Comparison of ENCODE assay signal across 8 cellular contexts in the genomic region with DNA sequence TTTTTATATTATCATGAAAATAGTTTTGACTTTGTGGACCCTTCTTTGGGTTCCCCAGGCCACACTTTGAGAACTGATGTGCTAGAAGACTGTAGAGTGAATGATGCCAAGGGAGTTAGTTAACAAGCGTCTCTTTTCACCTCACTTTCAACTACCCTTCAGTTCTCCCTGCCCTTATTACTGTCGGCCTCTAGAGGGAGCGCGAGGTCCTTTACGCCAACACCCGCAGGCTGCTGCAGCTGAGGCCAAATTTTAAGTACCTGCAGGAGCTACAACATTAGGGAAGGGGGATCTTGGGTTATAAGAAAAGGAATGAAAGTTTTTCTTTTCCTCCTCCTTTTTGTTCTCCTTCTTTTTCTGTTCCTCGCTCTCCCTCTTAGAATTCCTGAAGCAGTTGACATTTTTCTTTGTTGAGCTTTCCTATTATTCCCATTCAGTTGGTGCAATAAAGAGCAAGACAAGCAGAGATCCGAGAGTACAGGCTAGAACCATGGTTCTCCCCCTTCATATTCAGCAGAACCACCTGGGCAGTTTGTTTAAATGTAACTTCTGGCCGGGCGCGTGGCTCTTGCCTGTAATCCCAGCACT.
DNase-seq lines count a peak whose midpoint lies in the region; ATAC-seq, FAIRE-seq and TF ChIP-seq lines count a peak whose summit lies in the region.

No MANE protein-coding gene starts in this region.

- intact Hi-C loops in Right ventricle myocardium inferior (cut with DNase I) = loop anchor here (5.0 kb wide), 1 partner anchor 541 kb away; no protein-coding TSS in a partner anchor
- intact Hi-C loops in posterior cingulate gyrus (cut with DNase I) = loop anchor here (5.0 to 10.0 kb wide), 3 partner anchors 471 to 804 kb away; no protein-coding TSS in a partner anchor

- no peaks in the 10 kb centered on the region for H3K36me3 Mint-ChIP-seq in activated naive CD4-positive, alpha-beta T cell treated with anti-CD3 and anti-CD28 coated beads, Interleukin-2, amount 10 ng/mL, durations not matched to agents 7 days and 5 days

- H3K27ac Mint-ChIP-seq in activated naive CD4-positive, alpha-beta T cell treated with anti-CD3 and anti-CD28 coated beads, Interleukin-2, amount 10 ng/mL, durations not matched to agents 7 days and 5 days = no peak overlapping the region

- H3K4me3 Mint-ChIP-seq in activated naive CD4-positive, alpha-beta T cell treated with anti-CD3 and anti-CD28 coated beads, Interleukin-2, amount 10 ng/mL, durations not matched to agents 7 days and 5 days = no peak overlapping the region

- DNase-seq in GF-D8 (lab: John Stamatoyannopoulos, UW) (peak; percentile 13), Right ventricle myocardium inferior (ENCODE audit: missing footprints) (peak; percentile 87), posterior cingulate gyrus (peak; percentile 37 to 95 (median 74)), urothelium cell line (ENCODE audit: low spot score) (peak; percentile 75)
- DNase-seq in activated naive CD4-positive, alpha-beta T cell treated with anti-CD3 and anti-CD28 coated beads, Interleukin-2, amount 10 ng/mL, durations not matched to agents 7 days and 5 days = peak; percentile 77

- TF ChIP-seq CTCF in LNCAP (IDR thresholded peaks at IDR 0.05) = peak; percentile 92

- H3K4me1 Mint-ChIP-seq in activated naive CD4-positive, alpha-beta T cell treated with anti-CD3 and anti-CD28 coated beads, Interleukin-2, amount 10 ng/mL, durations not matched to agents 7 days and 5 days = no peaks in the 10 kb centered on the region

- no peaks in the 10 kb centered on the region for H3K9me3 Mint-ChIP-seq in activated naive CD4-positive, alpha-beta T cell treated with anti-CD3 and anti-CD28 coated beads, Interleukin-2, amount 10 ng/mL, durations not matched to agents 7 days and 5 days

- no peaks in the 10 kb centered on the region for H3K27me3 Mint-ChIP-seq in activated naive CD4-positive, alpha-beta T cell treated with anti-CD3 and anti-CD28 coated beads, Interleukin-2, amount 10 ng/mL, durations not matched to agents 7 days and 5 days

- no peak for FAIRE-seq in urothelium cell line (lab: Jason Lieb, UNC)

- CTCF ChIA-PET in activated naive CD4-positive, alpha-beta T cell treated with anti-CD3 and anti-CD28 coated beads, Interleukin-2, amount 10 ng/mL, durations not matched to agents 7 days and 5 days (lab: Charles Lee) = interaction anchor here (0.6 to 6.4 kb wide), 28 partner anchors 9 to 799 kb away, joined by 3 to 50 read pairs (median 4); no protein-coding TSS in a partner anchor

- ATAC-seq in GM21825 (IDR thresholded peaks at IDR 0.05; ENCODE audit: unreplicated experiment) (peak; percentile 78), SK-N-SH treated with all-trans-retinoic acid at 6 μM for 48 hours (peak; percentile 98), Right ventricle myocardium inferior (peak; percentile 78)

TF ChIP-seq in SK-N-SH treated with all-trans-retinoic acid at 6 μM for 48 hours, 23 proteins besides CTCF, POLR2A, EP300 and RAD21:
- TF ChIP-seq CSDC2 (CRISPR knock-in tag; IDR thresholded peaks at IDR 0.05) (no peak), TOX (CRISPR knock-in tag; IDR thresholded peaks at IDR 0.05; ENCODE audit: borderline replicate concordance) (no peak), OSR1 (CRISPR knock-in tag; IDR thresholded peaks at IDR 0.05) (no peak), ZC3H10 (CRISPR knock-in tag; IDR thresholded peaks at IDR 0.05) (no peak), ESRRG (CRISPR knock-in tag; IDR thresholded peaks at IDR 0.05) (no peak), ARNTL (CRISPR knock-in tag; IDR thresholded peaks at IDR 0.05; ENCODE audit: borderline replicate concordance, low read depth) (no peak), SNAI2 (CRISPR knock-in tag; IDR thresholded peaks at IDR 0.05) (no peak), GLIS3 (CRISPR knock-in tag; IDR thresholded peaks at IDR 0.05) (no peak), ZFP30 (CRISPR knock-in tag; IDR thresholded peaks at IDR 0.05) (no peak), ZNF8 (CRISPR knock-in tag; IDR thresholded peaks at IDR 0.05) (no peak)
- TF ChIP-seq, protein P1, sequence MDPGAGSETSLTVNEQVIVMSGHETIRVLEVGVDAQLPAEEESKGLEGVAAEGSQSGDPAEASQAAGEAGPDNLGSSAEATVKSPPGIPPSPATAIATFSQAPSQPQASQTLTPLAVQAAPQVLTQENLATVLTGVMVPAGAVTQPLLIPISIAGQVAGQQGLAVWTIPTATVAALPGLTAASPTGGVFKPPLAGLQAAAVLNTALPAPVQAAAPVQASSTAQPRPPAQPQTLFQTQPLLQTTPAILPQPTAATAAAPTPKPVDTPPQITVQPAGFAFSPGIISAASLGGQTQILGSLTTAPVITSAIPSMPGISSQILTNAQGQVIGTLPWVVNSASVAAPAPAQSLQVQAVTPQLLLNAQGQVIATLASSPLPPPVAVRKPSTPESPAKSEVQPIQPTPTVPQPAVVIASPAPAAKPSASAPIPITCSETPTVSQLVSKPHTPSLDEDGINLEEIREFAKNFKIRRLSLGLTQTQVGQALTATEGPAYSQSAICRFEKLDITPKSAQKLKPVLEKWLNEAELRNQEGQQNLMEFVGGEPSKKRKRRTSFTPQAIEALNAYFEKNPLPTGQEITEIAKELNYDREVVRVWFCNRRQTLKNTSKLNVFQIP (CRISPR knock-in tag; IDR thresholded peaks at IDR 0.05; ENCODE audit: borderline replicate concordance, low read depth) = no peak
- TF ChIP-seq, protein P2, sequence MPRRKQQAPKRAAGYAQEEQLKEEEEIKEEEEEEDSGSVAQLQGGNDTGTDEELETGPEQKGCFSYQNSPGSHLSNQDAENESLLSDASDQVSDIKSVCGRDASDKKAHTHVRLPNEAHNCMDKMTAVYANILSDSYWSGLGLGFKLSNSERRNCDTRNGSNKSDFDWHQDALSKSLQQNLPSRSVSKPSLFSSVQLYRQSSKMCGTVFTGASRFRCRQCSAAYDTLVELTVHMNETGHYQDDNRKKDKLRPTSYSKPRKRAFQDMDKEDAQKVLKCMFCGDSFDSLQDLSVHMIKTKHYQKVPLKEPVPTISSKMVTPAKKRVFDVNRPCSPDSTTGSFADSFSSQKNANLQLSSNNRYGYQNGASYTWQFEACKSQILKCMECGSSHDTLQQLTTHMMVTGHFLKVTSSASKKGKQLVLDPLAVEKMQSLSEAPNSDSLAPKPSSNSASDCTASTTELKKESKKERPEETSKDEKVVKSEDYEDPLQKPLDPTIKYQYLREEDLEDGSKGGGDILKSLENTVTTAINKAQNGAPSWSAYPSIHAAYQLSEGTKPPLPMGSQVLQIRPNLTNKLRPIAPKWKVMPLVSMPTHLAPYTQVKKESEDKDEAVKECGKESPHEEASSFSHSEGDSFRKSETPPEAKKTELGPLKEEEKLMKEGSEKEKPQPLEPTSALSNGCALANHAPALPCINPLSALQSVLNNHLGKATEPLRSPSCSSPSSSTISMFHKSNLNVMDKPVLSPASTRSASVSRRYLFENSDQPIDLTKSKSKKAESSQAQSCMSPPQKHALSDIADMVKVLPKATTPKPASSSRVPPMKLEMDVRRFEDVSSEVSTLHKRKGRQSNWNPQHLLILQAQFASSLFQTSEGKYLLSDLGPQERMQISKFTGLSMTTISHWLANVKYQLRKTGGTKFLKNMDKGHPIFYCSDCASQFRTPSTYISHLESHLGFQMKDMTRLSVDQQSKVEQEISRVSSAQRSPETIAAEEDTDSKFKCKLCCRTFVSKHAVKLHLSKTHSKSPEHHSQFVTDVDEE (CRISPR knock-in tag; IDR thresholded peaks at IDR 0.05) = no peak
- TF ChIP-seq, protein P3, sequence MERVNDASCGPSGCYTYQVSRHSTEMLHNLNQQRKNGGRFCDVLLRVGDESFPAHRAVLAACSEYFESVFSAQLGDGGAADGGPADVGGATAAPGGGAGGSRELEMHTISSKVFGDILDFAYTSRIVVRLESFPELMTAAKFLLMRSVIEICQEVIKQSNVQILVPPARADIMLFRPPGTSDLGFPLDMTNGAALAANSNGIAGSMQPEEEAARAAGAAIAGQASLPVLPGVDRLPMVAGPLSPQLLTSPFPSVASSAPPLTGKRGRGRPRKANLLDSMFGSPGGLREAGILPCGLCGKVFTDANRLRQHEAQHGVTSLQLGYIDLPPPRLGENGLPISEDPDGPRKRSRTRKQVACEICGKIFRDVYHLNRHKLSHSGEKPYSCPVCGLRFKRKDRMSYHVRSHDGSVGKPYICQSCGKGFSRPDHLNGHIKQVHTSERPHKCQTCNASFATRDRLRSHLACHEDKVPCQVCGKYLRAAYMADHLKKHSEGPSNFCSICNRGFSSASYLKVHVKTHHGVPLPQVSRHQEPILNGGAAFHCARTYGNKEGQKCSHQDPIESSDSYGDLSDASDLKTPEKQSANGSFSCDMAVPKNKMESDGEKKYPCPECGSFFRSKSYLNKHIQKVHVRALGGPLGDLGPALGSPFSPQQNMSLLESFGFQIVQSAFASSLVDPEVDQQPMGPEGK (CRISPR knock-in tag; IDR thresholded peaks at IDR 0.05; ENCODE audit: borderline replicate concordance) = no peak

Comparison
In these comparisons a context has a peak if more than half of its experiments do, and no peak if none do; other contexts are left out.
1. Peak in every context shown above with its lines: DNase-seq and ATAC-seq.
2. DNase-seq: peak in every context shown above with its lines; median percentile 87 in Right ventricle myocardium inferior; 77 in activated naive CD4-positive, alpha-beta T cell treated with anti-CD3 and anti-CD28 coated beads, Interleukin-2, amount 10 ng/mL, durations not matched to agents 7 days and 5 days; 75 in urothelium cell line; 74 in posterior cingulate gyrus; 13 in GF-D8.